ENCODE assay signal across 8 cellular contexts in the genomic region with DNA sequence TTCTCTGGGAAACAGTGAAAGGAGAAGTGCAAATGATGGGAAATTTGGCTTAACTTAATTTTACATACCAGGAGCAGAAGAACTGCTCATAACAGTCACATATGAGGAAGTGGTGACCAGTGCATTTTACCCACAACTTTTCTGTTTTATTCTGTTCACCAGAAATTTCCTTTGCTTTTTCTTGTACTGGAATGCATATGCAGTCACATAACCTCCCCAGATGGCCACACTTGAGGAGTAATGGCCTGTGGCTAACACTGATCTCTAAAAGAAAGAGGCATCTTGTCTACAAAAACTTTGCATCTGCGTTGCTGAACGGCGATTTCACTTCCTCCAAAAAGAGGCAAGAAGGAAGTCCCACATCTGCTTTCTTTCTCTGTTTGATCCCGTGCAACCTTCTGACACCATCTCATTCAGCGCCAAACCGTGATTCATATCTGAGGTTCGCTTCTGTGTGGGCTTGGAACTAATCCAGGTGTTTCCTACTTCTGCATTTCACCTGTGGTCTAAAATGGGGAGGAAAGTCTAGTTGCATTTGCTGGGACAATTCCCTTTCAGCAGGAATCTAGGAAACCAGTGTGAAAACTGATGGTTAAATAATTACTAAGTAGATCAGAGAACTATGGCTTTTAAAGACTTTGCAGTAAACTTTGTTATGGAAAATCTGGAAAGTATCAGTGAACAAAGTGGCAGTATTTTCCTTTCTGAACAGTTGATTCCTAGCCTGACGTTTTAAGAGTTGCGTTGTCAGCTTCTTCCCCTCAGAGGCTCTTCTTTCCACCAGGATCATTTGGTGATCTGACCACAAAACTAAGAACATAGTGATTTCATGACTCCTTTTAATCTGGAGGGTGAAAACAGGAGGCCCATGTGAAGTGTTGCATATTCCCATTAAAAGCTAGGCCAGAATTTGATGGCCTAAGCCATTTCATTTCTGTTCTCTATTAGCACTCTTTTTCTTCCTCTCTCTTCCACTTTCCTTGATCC. TPM values are rescaled to one million over a fixed set of nuclear protein-coding genes. Genes with fewer than 3 reads are reported as not detected.
DNase-seq lines count a peak whose midpoint lies in the region; ATAC-seq, FAIRE-seq and TF ChIP-seq lines count a peak whose summit lies in the region.

No MANE protein-coding gene starts in this region.

- peak overlapping the region in 2 of 10 experiments; percentile 3 to 10; a peak in 2 of 20 replicates for H3K4me3 ChIP-seq in BLaER1 treated with 17β-estradiol and CSF1 and Interleukin-3, amounts not matched to agents 10 nM and 100 nM
- H3K4me3 ChIP-seq in SJSA1, result no peak overlapping the region
- no peak overlapping the region for H3K4me3 ChIP-seq in ovary

- no peaks in the 10 kb centered on the region for H4K20me1 ChIP-seq in BLaER1 treated with 17β-estradiol and CSF1 and Interleukin-3, amounts not matched to agents 10 nM and 100 nM

- H3K4me1 ChIP-seq in BLaER1 treated with 17β-estradiol and CSF1 and Interleukin-3, amounts not matched to agents 10 nM and 100 nM, result peaks cover 51 to 98% (median 82%) of the 10 kb centered on the region in 10 experiments
- H3K4me1 ChIP-seq in SJSA1 (replicated peaks) (peaks cover 28% of the 10 kb centered on the region), ovary (ENCODE audit: insufficient read depth) (peaks cover 2% of the 10 kb centered on the region)

- no peaks in the 10 kb centered on the region for H3K36me3 ChIP-seq in BLaER1 treated with 17β-estradiol and CSF1 and Interleukin-3, amounts not matched to agents 10 nM and 100 nM
- no peaks in the 10 kb centered on the region for H3K36me3 ChIP-seq in SJSA1
- H3K36me3 ChIP-seq in ovary, result no peaks in the 10 kb centered on the region

- DNase-seq in SJSA1 (ENCODE audit: low read depth in 1 of 2, low spot score in 2 of 2), result peak in 1 of 2 experiments; percentile 67
- peak; percentile 34 for DNase-seq in left kidney (ENCODE audit: low read depth, low spot score)
- no peak for DNase-seq in ovary
- no peak for DNase-seq in frontal cortex (ENCODE audit: low spot score in 2 of 2)
- no peak for DNase-seq in NCI-H2171 (lab: John Stamatoyannopoulos, UW)

- WGBS in ovary, 3 donors, result 34 to 40% (median 34%) methylated on average over 9 of the region's 9 CpGs

- H3K27ac ChIP-seq in BLaER1 treated with 17β-estradiol and CSF1 and Interleukin-3, amounts not matched to agents 10 nM and 100 nM, result peak overlapping the region; percentile 74 to 98 (median 88)
- peak overlapping the region; percentile 21 for H3K27ac ChIP-seq in SJSA1
- H3K27ac ChIP-seq in ovary, result no peak overlapping the region

- no peak for FAIRE-seq in frontal cortex (lab: Jason Lieb, UNC)

- no peaks in the 10 kb centered on the region for H3K27me3 ChIP-seq in BLaER1 treated with 17β-estradiol and CSF1 and Interleukin-3, amounts not matched to agents 10 nM and 100 nM
- no peaks in the 10 kb centered on the region for H3K27me3 ChIP-seq in SJSA1 (replicated peaks)
- H3K27me3 ChIP-seq in ovary, result no peaks in the 10 kb centered on the region

- no peak for TF ChIP-seq POLR2A in ovary (IDR thresholded peaks at IDR 0.05)

- TF ChIP-seq CTCF in ovary (IDR thresholded peaks at IDR 0.05), result no peak

- H3K9me3 ChIP-seq in BLaER1 treated with 17β-estradiol and CSF1 and Interleukin-3, amounts not matched to agents 10 nM and 100 nM (replicated peaks in 1 of 11), result peaks cover 0 to 4% (median 0%) of the 10 kb centered on the region in 11 experiments; a peak in 3 of 22 replicates
- H3K9me3 ChIP-seq in SJSA1 (replicated peaks) (no peaks in the 10 kb centered on the region), ovary (no peaks in the 10 kb centered on the region)

- no peak for TF ChIP-seq EP300 in ovary (IDR thresholded peaks at IDR 0.05)

- peak; percentile 79 for ATAC-seq in GM19043 (IDR thresholded peaks at IDR 0.05; ENCODE audit: low read depth, unreplicated experiment)
- peak; percentile 76 for ATAC-seq in HG03103 (IDR thresholded peaks at IDR 0.05; ENCODE audit: low read depth, unreplicated experiment)

- intact Hi-C loops in ovary (cut with DNase I), result no loop called here

- peak overlapping the region; percentile 37 to 86 (median 75); a peak in 21 of 22 replicates for H3K9ac ChIP-seq in BLaER1 treated with 17β-estradiol and CSF1 and Interleukin-3, amounts not matched to agents 10 nM and 100 nM

- peak overlapping the region; percentile 61 to 95 (median 81) for H3K4me2 ChIP-seq in BLaER1 treated with 17β-estradiol and CSF1 and Interleukin-3, amounts not matched to agents 10 nM and 100 nM

RNA-seq across cellular contexts. Expression of a gene that starts 4.2 kb away (rescaled TPM):
- total RNA-seq in SJSA1 (2014; rRNA removed; shearing (Covaris generic)), result not detected in 2 replicates
- 10 to 100 TPM in 1 of 7 donors, 1 to 10 TPM in 6; 1.8 to 11.9 (median 3.9) TPM for total RNA-seq in ovary
- 10 to 100 TPM in 1 of 2 donors, 1 to 10 TPM in 1; 2.4 to 28.5 TPM for polyA plus RNA-seq in ovary
- 2.0 TPM for total RNA-seq in frontal cortex

RNA-seq across cellular contexts. Expression of a gene that starts 45.0 kb away (rescaled TPM):
- total RNA-seq in SJSA1 (2014; rRNA removed; shearing (Covaris generic)), result 4.1 and 7.6 TPM in 2 replicates
- total RNA-seq in ovary (10 to 100 TPM in 6 of 7 donors, 1 to 10 TPM in 1; 6.1 to 20.3 (median 16.8) TPM), frontal cortex (42.0 TPM)
- 10 to 100 TPM; 18.5 to 21.5 TPM for polyA plus RNA-seq in ovary

Comparison
In these comparisons a context has a peak if more than half of its experiments do, and no peak if none do; other contexts are left out.
1. H3K27ac ChIP-seq: peak in BLaER1 treated with 17β-estradiol and CSF1 and Interleukin-3, amounts not matched to agents 10 nM and 100 nM (11 of 11) and SJSA1 (single experiment); none in ovary (0 of 2).